In genomic region chr14:45068396-45068795, GRCh38 we compare ENCODE assay signal across 3 cellular contexts.
A peak's percentile ranks its signal among the peaks of the same experiment; 100 is the strongest.
TF ChIP-seq lines count a peak whose summit lies in the region.

No MANE protein-coding gene starts in this region.

TF ChIP-seq in SK-N-SH treated with all-trans-retinoic acid at 6 μM for 48 hours, 23 proteins besides CTCF, POLR2A, EP300 and RAD21:
- no peak for TF ChIP-seq GLIS3 (CRISPR knock-in tag; IDR thresholded peaks at IDR 0.05)
- no peak for TF ChIP-seq ZNF565 (CRISPR knock-in tag; conservative IDR thresholded peaks at IDR 0.05; ENCODE audit: low read depth)
- peak; percentile 21; the same call in 1 of the 2 replicates for TF ChIP-seq ISL1 (CRISPR knock-in tag; IDR thresholded peaks at IDR 0.05)
- no peak for TF ChIP-seq TCF4 (CRISPR knock-in tag; IDR thresholded peaks at IDR 0.05; ENCODE audit: borderline replicate concordance)
- no peak for TF ChIP-seq TOX (CRISPR knock-in tag; IDR thresholded peaks at IDR 0.05; ENCODE audit: borderline replicate concordance)

TF ChIP-seq in SK-N-SH, 30 proteins besides CTCF, POLR2A, EP300 and RAD21:
- TF ChIP-seq ELF1 (IDR thresholded peaks at IDR 0.05) (no peak), RFX5 (IDR thresholded peaks at IDR 0.05; ENCODE audit: low read length) (no peak), GABPA (IDR thresholded peaks at IDR 0.05; ENCODE audit: low read depth) (no peak), RCOR1 (IDR thresholded peaks at IDR 0.05; ENCODE audit: low read length) (no peak), SIN3A (IDR thresholded peaks at IDR 0.05; ENCODE audit: borderline replicate concordance, low read depth, low read length) (no peak), JUND (IDR thresholded peaks at IDR 0.05) (no peak), MAX (IDR thresholded peaks at IDR 0.05; ENCODE audit: low read depth) (no peak), MXI1 (IDR thresholded peaks at IDR 0.05; ENCODE audit: low read depth, low read length) (no peak), USF1 (IDR thresholded peaks at IDR 0.05; ENCODE audit: borderline replicate concordance, low read depth) (no peak)

TF ChIP-seq in H1, 55 proteins besides CTCF, POLR2A, EP300 and RAD21:
- no peak for TF ChIP-seq FOSL1 (IDR thresholded peaks at IDR 0.05; ENCODE audit: insufficient read depth, low read depth, low read length)
- TF ChIP-seq SP4 (IDR thresholded peaks at IDR 0.05; ENCODE audit: low read length): no peak
- TF ChIP-seq RBBP5 (IDR thresholded peaks at IDR 0.05; ENCODE audit: borderline replicate concordance, low read depth, low read length): no peak
- no peak for TF ChIP-seq CBX5 (IDR thresholded peaks at IDR 0.05; ENCODE audit: low read depth, low read length)
- no peak for TF ChIP-seq YY1 (IDR thresholded peaks at IDR 0.05; ENCODE audit: low read depth, low read length)
- TF ChIP-seq EZH2 (IDR thresholded peaks at IDR 0.05; ENCODE audit: low read depth, low read length, severe bottlenecking): no peak
- TF ChIP-seq SP1 (IDR thresholded peaks at IDR 0.05; ENCODE audit: low read depth, low read length): no peak
- TF ChIP-seq CREB1 (IDR thresholded peaks at IDR 0.05): no peak
- TF ChIP-seq ATF3 (IDR thresholded peaks at IDR 0.05; ENCODE audit: insufficient read depth, low read depth, low read length): no peak
- no peak for TF ChIP-seq CHD2 (IDR thresholded peaks at IDR 0.05; ENCODE audit: low read length)
- TF ChIP-seq GTF2F1 (IDR thresholded peaks at IDR 0.05; ENCODE audit: borderline replicate concordance, low read depth, low read length): no peak
- no peak for TF ChIP-seq RNF2 (IDR thresholded peaks at IDR 0.05; ENCODE audit: borderline replicate concordance, low read depth, low read length, missing control alignments, poor library complexity, severe bottlenecking)
- no peak for TF ChIP-seq TCF12 (IDR thresholded peaks at IDR 0.05; ENCODE audit: low read depth, low read length)
- TF ChIP-seq CHD1 (IDR thresholded peaks at IDR 0.05; ENCODE audit: low read depth, low read length): no peak
- no peak for TF ChIP-seq E2F6 (IDR thresholded peaks at IDR 0.05)
- TF ChIP-seq HDAC6 (IDR thresholded peaks at IDR 0.05; ENCODE audit: low read depth, low read length): no peak
- TF ChIP-seq MAFK (IDR thresholded peaks at IDR 0.05; ENCODE audit: low read depth, low read length): no peak
TF ChIP-seq in H1: peak in this region for 0.
